28 cellular contexts compared by ENCODE assay signal in the genomic region with DNA sequence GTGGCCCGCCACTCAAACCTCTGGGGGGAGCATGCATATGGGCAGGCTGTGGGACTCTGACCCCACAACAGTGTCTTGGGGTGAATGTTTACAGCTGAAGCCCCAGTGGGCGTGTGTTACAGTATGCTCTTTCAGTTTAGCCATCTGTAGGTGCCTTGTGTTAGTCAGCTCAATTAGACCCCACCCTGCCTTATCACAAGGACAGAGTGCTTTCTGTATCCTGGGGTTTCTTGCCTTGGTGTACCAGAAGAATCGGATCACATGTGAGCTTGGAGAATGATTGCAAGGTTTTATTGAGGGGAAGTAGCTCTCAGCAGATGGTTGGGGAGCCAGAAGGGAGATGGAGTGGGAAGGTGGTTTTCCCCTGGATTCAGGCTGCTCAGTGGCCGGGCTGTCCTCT.
"Had no signal": no experiment of that assay in that cellular context is flagged by ENCODE, and none has a peak within 500 bp of the region (broad histone marks: within the 10 kb centered on the region; RNA-seq: fewer than 3 reads in every experiment).

No MANE protein-coding gene starts in this region.

- H3K27me3 ChIP-seq: esophagus squamous epithelium, neural progenitor cell, right lobe of liver, stomach, thyroid gland, vagina had no signal

- H3K9me3 Mint-ChIP-seq: immature natural killer cell; naive thymus-derived CD4-positive, alpha-beta T cell; nephron; neural progenitor cell had no signal

- H3K36me3 ChIP-seq: esophagus squamous epithelium, neural progenitor cell, right lobe of liver, stomach, thyroid gland, vagina had no signal

- H3K4me3 Mint-ChIP-seq: endodermal cell; immature natural killer cell; mesothelial cell of epicardium; naive thymus-derived CD4-positive, alpha-beta T cell; nephron; neural progenitor cell had no signal

- H3K9me3 ChIP-seq: esophagus squamous epithelium, right lobe of liver, stomach, thyroid gland, vagina had no signal

- H3K27me3 Mint-ChIP-seq: naive thymus-derived CD4-positive, alpha-beta T cell; progenitor cell of endocrine pancreas had no signal

- H3K4me1 ChIP-seq: esophagus squamous epithelium, parathyroid adenoma, right lobe of liver, thyroid gland, vagina had no signal

- H3K27ac ChIP-seq: dorsolateral prefrontal cortex, epithelial cell of prostate, esophagus squamous epithelium, neural progenitor cell, parathyroid adenoma, right lobe of liver, stomach, thyroid gland, vagina had no signal

- ATAC-seq: naive thymus-derived CD4-positive, alpha-beta T cell had no signal

- H3K9ac ChIP-seq: neural progenitor cell, parathyroid adenoma had no signal

- H3K36me3 Mint-ChIP-seq: immature natural killer cell had no signal

- H3K27ac Mint-ChIP-seq: endodermal cell, immature natural killer cell, mesothelial cell of epicardium, nephron, neural progenitor cell, progenitor cell of endocrine pancreas had no signal

- DNase-seq: dorsolateral prefrontal cortex; effector CD8-positive, alpha-beta T cell; endodermal cell; esophagus squamous epithelium; foreskin melanocyte; hypothalamus; immature natural killer cell; islet precursor cell; kidney glomerular epithelial cell; mesenchymal stem cell; naive thymus-derived CD4-positive, alpha-beta T cell; right lobe of liver; stimulated activated CD4-positive, alpha-beta T cell treated with anti-CD3 and anti-CD28 coated beads, Interleukin-12 subunit alpha, Interleukin-12 subunit beta, amount 100 ng/mL, for 4 hours; stimulated activated CD4-positive, alpha-beta T cell treated with anti-CD3 and anti-CD28 coated beads, Interleukin-1b, Interleukin-23, amount 100 ng/mL, for 48 hours; stimulated activated CD4-positive, alpha-beta T cell treated with anti-CD3 and anti-CD28 coated beads, Interleukin-4, amount 100 ng/mL, for 1 hour; stimulated activated CD8-positive, alpha-beta memory T cell treated with anti-CD3 and anti-CD28 coated beads, Interleukin-4, amount 100 ng/mL, for 48 hours; stimulated activated naive CD4-positive, alpha-beta T cell treated with Interleukin-2 at 50 U/mL for 16 hours; stomach; thyroid gland; trophoblast cell had no signal

- H3K4me3 ChIP-seq: dorsolateral prefrontal cortex, esophagus squamous epithelium, neural progenitor cell, right lobe of liver, smooth muscle cell, stomach, thyroid gland, vagina had no signal

- H3K4me1 Mint-ChIP-seq: mesothelial cell of epicardium, nephron, neural progenitor cell had no signal
